In genomic region chrX:154317391-154318000, GRCh38 we compare ENCODE assay signal across 10 cellular contexts. TPM values are rescaled to one million over a fixed set of nuclear protein-coding genes. Genes with fewer than 3 reads are reported as not detected.
A peak's percentile ranks its signal among the peaks of the same experiment; 100 is the strongest.
DNase-seq lines count a peak whose midpoint lies in the region; ATAC-seq, FAIRE-seq and TF ChIP-seq lines count a peak whose summit lies in the region.
"Had no signal": no experiment of that assay in that cellular context is flagged by ENCODE, and none has a peak within 500 bp of the region (broad histone marks: within the 10 kb centered on the region; RNA-seq: fewer than 3 reads in every experiment).

No MANE protein-coding gene starts in this region.

- no peaks in the 10 kb centered on the region for H3K9me2 ChIP-seq in SK-N-SH

- H3K36me3 ChIP-seq in heart left ventricle, result no peaks in the 10 kb centered on the region
- no peaks in the 10 kb centered on the region for H3K36me3 ChIP-seq in right atrium auricular region
- H3K36me3 ChIP-seq in SK-N-SH (replicated peaks in 1 of 2; ENCODE audit: control insufficient read depth in 1 of 2, insufficient read depth in 2 of 2, low read length in 1 of 2), result no peaks in the 10 kb centered on the region

- no peak for FAIRE-seq in urothelium cell line (lab: Jason Lieb, UNC)

- TF ChIP-seq RAD21 in SK-N-SH (IDR thresholded peaks at IDR 0.05; ENCODE audit: low read length), result peak; percentile 35; the same call in 1 of the 2 replicates

- H3K4me3 ChIP-seq in heart left ventricle (no peak overlapping the region), right atrium auricular region (no peak overlapping the region), SK-N-SH (ENCODE audit: low read depth in 2 of 2, low read length in 1 of 2) (no peak overlapping the region)

- POLR2A ChIA-PET in SK-N-SH (lab: Yijun Ruan, JAX), result no interaction called here

- H3K27me3 ChIP-seq in heart left ventricle, result peaks cover 0 to 6% (median 0%) of the 10 kb centered on the region in 9 donors
- no peaks in the 10 kb centered on the region for H3K27me3 ChIP-seq in right atrium auricular region
- peaks cover 54% of the 10 kb centered on the region for H3K27me3 ChIP-seq in SK-N-SH (ENCODE audit: insufficient read depth)

- H2AFZ ChIP-seq in SK-N-SH (ENCODE audit: low read depth), result no peak overlapping the region

- peak; percentile 22 to 61 (median 36) for TF ChIP-seq CTCF in heart left ventricle (IDR thresholded peaks at IDR 0.05)
- TF ChIP-seq CTCF in right atrium auricular region (IDR thresholded peaks at IDR 0.05), result peak in 1 of 2 donors; percentile 59
- peak; percentile 63 for TF ChIP-seq CTCF in SK-N-SH (IDR thresholded peaks at IDR 0.05)

- no peaks in the 10 kb centered on the region for H3K79me2 ChIP-seq in SK-N-SH (ENCODE audit: insufficient read depth)

- DNase-seq in heart left ventricle (peak in 1 of 5 donors; percentile 21), right atrium auricular region (ENCODE audit: low spot score) (no peak), SK-N-SH (peak; percentile 51), iPS DF 4.7 (ENCODE audit: extremely low read depth, low spot score) (peak; percentile 3), urothelium cell line (ENCODE audit: low spot score) (peak; percentile 10), NCI-H187 treated with DMSO at 0.1 percent for 48 hours (lab: John Stamatoyannopoulos, UW) (no peak), NOMO-1 treated with DMSO at 0.1 percent for 48 hours (lab: John Stamatoyannopoulos, UW; ENCODE audit: unreplicated experiment) (no peak)

- CTCF ChIA-PET in SK-N-SH (lab: Yijun Ruan, JAX), result interaction anchor here (0.6 to 3.6 kb wide), 11 partner anchors 8 to 350 kb away, joined by 3 to 22 read pairs (median 3); no protein-coding TSS in a partner anchor

- intact Hi-C loops in heart left ventricle (cut with DNase I), result loop anchor here in 2 of 10 donors (2.0 to 5.0 kb wide), 3 partner anchors 55 to 215 kb away; no protein-coding TSS in a partner anchor

- ATAC-seq in heart left ventricle (peak in 2 of 4 donors; percentile 41 to 53), HG02610 (IDR thresholded peaks at IDR 0.05; ENCODE audit: unreplicated experiment) (no peak)

- 22 to 37% (median 32%) methylated on average over 8 of the region's 8 CpGs for whole genome bisulfite sequencing in heart left ventricle, 4 donors
- 34% methylated on average over 8 of the region's 8 CpGs for WGBS in SK-N-SH (ENCODE audit: low lambda C conversion rate)

- no peak for TF ChIP-seq POLR2A in heart left ventricle (IDR thresholded peaks at IDR 0.05)

- no peak overlapping the region for H3K27ac ChIP-seq in heart left ventricle
- H3K27ac ChIP-seq in right atrium auricular region, result no peak overlapping the region
- no peak overlapping the region for H3K27ac ChIP-seq in SK-N-SH (ENCODE audit: low read depth in 2 of 2, low read length in 1 of 2)

- H3K9me3 ChIP-seq in heart left ventricle (no peaks in the 10 kb centered on the region), right atrium auricular region (no peaks in the 10 kb centered on the region), SK-N-SH (no peaks in the 10 kb centered on the region)

- no peak overlapping the region for H3K9ac ChIP-seq in SK-N-SH

- H3K4me1 ChIP-seq in heart left ventricle (peaks cover 0 to 4% (median 0%) of the 10 kb centered on the region in 12 donors), right atrium auricular region (no peaks in the 10 kb centered on the region), SK-N-SH (ENCODE audit: control insufficient read depth in 1 of 2, insufficient read depth in 2 of 2, low read depth in 1 of 2, low read length in 1 of 2) (no peaks in the 10 kb centered on the region)

- no peak for TF ChIP-seq EP300 in SK-N-SH (IDR thresholded peaks at IDR 0.05; ENCODE audit: borderline replicate concordance in 1 of 2, low read depth in 1 of 2, low read length in 1 of 2)

- H3F3A ChIP-seq in SK-N-SH (replicated peaks; ENCODE audit: insufficient read depth), result no peaks in the 10 kb centered on the region

- H3K4me2 ChIP-seq in SK-N-SH, result no peak overlapping the region

- no peaks in the 10 kb centered on the region for H4K20me1 ChIP-seq in SK-N-SH (ENCODE audit: insufficient read depth)

TF ChIP-seq in SK-N-SH, 30 proteins besides CTCF, POLR2A, EP300 and RAD21:
- TF ChIP-seq MAX (IDR thresholded peaks at IDR 0.05; ENCODE audit: low read depth) (no peak), SMC3 (IDR thresholded peaks at IDR 0.05; ENCODE audit: low read depth, low read length) (peak; percentile 44)
TF ChIP-seq in SK-N-SH: peak in this region for 1.

RNA-seq across cellular contexts. Expression of gene TKTL1, which starts 21.9 kb away (rescaled TPM):
- total RNA-seq in heart left ventricle (10 to 100 TPM in 2 of 9 donors, 1 to 10 TPM in 7; 2.0 to 13.4 (median 7.7) TPM), right atrium auricular region (1 to 10 TPM; 1.1 to 4.0 TPM)
- polyA plus RNA-seq in heart left ventricle (10 to 100 TPM in 1 of 2 donors, 1 to 10 TPM in 1; 2.9 to 10.2 TPM), SK-N-SH (2012; rRNA removed) (0.02 TPM in 1 of 2 replicates, not detected in the other)
- polyA plus RNA-seq in SK-N-SH (2012; cell fraction: cytosol; rRNA removed), result 0.01 TPM in 1 of 2 replicates, not detected in the other
- polyA plus RNA-seq in SK-N-SH (2012; cell fraction: nucleus; rRNA removed), result not detected in 2 replicates
- total RNA-seq: glomerular endothelial cell had no signal

RNA-seq across cellular contexts. Expression of gene TEX28, which starts 22.6 kb away (rescaled TPM):
- total RNA-seq in heart left ventricle (not detected), right atrium auricular region (not detected)
- polyA plus RNA-seq in heart left ventricle (not detected), SK-N-SH (2012; rRNA removed) (not detected in 2 replicates)
- not detected in 2 replicates for polyA plus RNA-seq in SK-N-SH (2012; cell fraction: cytosol; rRNA removed)
- not detected in 2 replicates for polyA plus RNA-seq in SK-N-SH (2012; cell fraction: nucleus; rRNA removed)
- total RNA-seq: glomerular endothelial cell; T-helper 1 cell treated with Interleukin-12 subunit alpha and Interleukin-12 subunit beta and Interleukin-4 antibody, amounts not matched to agents 30 ng/mL and 1 ng/mL, for 36 hours had no signal

RNA-seq across cellular contexts. Expression of gene FLNA, which starts 56.9 kb away (rescaled TPM):
- 100 to 1,000 TPM; 155 to 465 (median 234) TPM for total RNA-seq in heart left ventricle
- polyA plus RNA-seq in heart left ventricle, result 100 to 1,000 TPM; 226 to 274 TPM
- total RNA-seq in right atrium auricular region, result 100 to 1,000 TPM; 263 to 419 TPM
- polyA plus RNA-seq in SK-N-SH (2012; rRNA removed), result 364 and 550 TPM in 2 replicates
- 152 and 241 TPM in 2 replicates for polyA plus RNA-seq in SK-N-SH (2012; cell fraction: cytosol; rRNA removed)
- 1,312 and 1,452 TPM in 2 replicates for polyA plus RNA-seq in SK-N-SH (2012; cell fraction: nucleus; rRNA removed)

Comparison
In these comparisons a context has a peak if more than half of its experiments do, and no peak if none do; other contexts are left out.
1. DNase-seq: peak in SK-N-SH (single experiment), iPS DF 4.7 (single experiment) and urothelium cell line (single experiment); none in right atrium auricular region (single experiment), NCI-H187 treated with DMSO at 0.1 percent for 48 hours (single experiment) and NOMO-1 treated with DMSO at 0.1 percent for 48 hours (single experiment).